In genomic region chr11:13276852-13277718, GRCh38 we compare ENCODE assay signal across 8 cellular contexts. TPM values are rescaled to one million over a fixed set of nuclear protein-coding genes. Genes with fewer than 3 reads are reported as not detected.
DNase-seq lines count a peak whose midpoint lies in the region; ATAC-seq and TF ChIP-seq lines count a peak whose summit lies in the region.

No MANE protein-coding gene starts in this region.

- TF ChIP-seq CTCF in left lung (IDR thresholded peaks at IDR 0.05): no peak

- ATAC-seq in HG03439 (IDR thresholded peaks at IDR 0.05; ENCODE audit: unreplicated experiment): peak; percentile 92
- ATAC-seq in left lung: peak; percentile 94

- peak; percentile 87 for DNase-seq in AML-193 (lab: John Stamatoyannopoulos, UW)
- peak; percentile 99 for DNase-seq in GM19238 (ENCODE audit: insufficient read length, low spot score)
- peak; percentile 70 for DNase-seq in NCI-H524 treated with DMSO at 0.1 percent for 48 hours (lab: John Stamatoyannopoulos, UW)
- peak; percentile 94 for DNase-seq in activated CD4-positive, alpha-beta T cell treated with anti-CD3 and anti-CD28 coated beads, Interleukin-2, amount 50 U/mL, for 24 hours (ENCODE audit: low read depth in 1 of 2, low spot score in 1 of 2)
- peak; percentile 99 for DNase-seq in dermis blood vessel endothelial cell
- peak; percentile 96 to 98 for DNase-seq in left lung
- DNase-seq in stimulated activated CD4-positive, alpha-beta T cell treated with anti-CD3 and anti-CD28 coated beads, Interleukin-2, amount 100 ng/mL, for 4 hours (ENCODE audit: low read depth): peak; percentile 92

- intact Hi-C loops in left lung (cut with DNase I): no loop called here

- H3K9me3 ChIP-seq in left lung: no peaks in the 10 kb centered on the region

- peaks cover 0 to 47% of the 10 kb centered on the region in 2 donors for H3K27me3 ChIP-seq in left lung

- H3K4me1 ChIP-seq in left lung: peaks cover 6 to 29% of the 10 kb centered on the region in 2 donors

- H3K27ac ChIP-seq in left lung: peak overlapping the region; percentile 68 to 91

- H3K36me3 ChIP-seq in left lung: no peaks in the 10 kb centered on the region

- H3K4me3 ChIP-seq in left lung: peak overlapping the region; percentile 96 to 99

RNA-seq across cellular contexts. Expression of gene BMAL1, which starts 0.5 kb away (rescaled TPM):
- total RNA-seq in dermis blood vessel endothelial cell: 11.6 and 13.3 TPM in 2 replicates
- 10 to 100 TPM; 21.9 to 31.6 TPM for total RNA-seq in left lung

Comparison
In these comparisons a context has a peak if more than half of its experiments do, and no peak if none do; other contexts are left out.
1. Peak in every context shown above with its lines: DNase-seq, ATAC-seq, H3K4me3 ChIP-seq and H3K27ac ChIP-seq.